17 cellular contexts compared by ENCODE assay signal in the genomic region with DNA sequence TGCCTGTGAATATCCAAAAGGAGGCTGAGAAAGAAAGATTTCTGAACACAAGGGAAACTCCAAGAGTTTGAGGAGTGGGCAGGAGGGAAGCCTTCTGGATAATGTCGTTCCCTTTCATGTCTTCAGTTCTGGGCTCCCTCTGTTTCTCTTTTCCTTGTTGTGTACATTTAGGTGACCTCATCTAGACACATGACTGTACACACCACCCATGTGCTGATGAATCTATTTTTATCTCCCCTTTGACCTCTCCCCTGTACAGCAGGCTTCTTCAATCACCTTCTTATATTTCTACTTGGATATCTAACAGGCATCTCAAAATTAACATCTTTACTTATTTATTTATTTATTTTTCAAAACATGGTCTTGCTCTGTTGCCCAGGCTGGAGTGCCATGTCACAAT.
"Had no signal": no experiment of that assay in that cellular context is flagged by ENCODE, and none has a peak within 500 bp of the region (broad histone marks: within the 10 kb centered on the region; RNA-seq: fewer than 3 reads in every experiment).

No MANE protein-coding gene starts in this region.

- H3K4me3 Mint-ChIP-seq: mesothelial cell of epicardium had no signal

- H3K27me3 ChIP-seq: gastroesophageal sphincter, thyroid gland, vagina had no signal

- H3K9me3 ChIP-seq: thyroid gland, vagina had no signal

- H3K27ac Mint-ChIP-seq: mesothelial cell of epicardium had no signal

- H3K36me3 ChIP-seq: gastroesophageal sphincter, thyroid gland, vagina had no signal

- FAIRE-seq: colon, kidney had no signal

- H3K27ac ChIP-seq: gastroesophageal sphincter, parathyroid adenoma, thyroid gland, vagina had no signal

- DNase-seq: activated CD4-positive, alpha-beta T cell treated with anti-CD3 and anti-CD28 coated beads for 1 hour; activated CD8-positive, alpha-beta memory T cell treated with anti-CD3 and anti-CD28 coated beads for 24 hours; activated effector memory CD4-positive, alpha-beta T cell treated with anti-CD3 and anti-CD28 coated beads, Interleukin-2, amount 50 U/mL, for 16 hours; aorta; effector CD4-positive, alpha-beta T cell; kidney; left ventricle myocardium superior; stimulated activated CD4-positive, alpha-beta T cell treated with anti-CD3 and anti-CD28 coated beads, Interleukin-15, amount 100 ng/mL, for 24 hours; stimulated activated CD4-positive, alpha-beta T cell treated with anti-CD3 and anti-CD28 coated beads, Interleukin-4, amount 100 ng/mL, for 4 hours; T1000; thyroid gland had no signal

- H3K9ac ChIP-seq: parathyroid adenoma had no signal

- H3K4me1 ChIP-seq: gastroesophageal sphincter, parathyroid adenoma had no signal

- H3K36me3 Mint-ChIP-seq: activated naive CD4-positive, alpha-beta T cell treated with anti-CD3 and anti-CD28 coated beads, Interleukin-2, amount 50 U/mL, for 72 hours; mesothelial cell of epicardium had no signal

- H2AFZ ChIP-seq: parathyroid adenoma had no signal

- H3K4me3 ChIP-seq: gastroesophageal sphincter, thyroid gland, vagina had no signal

- ATAC-seq: activated naive CD4-positive, alpha-beta T cell treated with anti-CD3 and anti-CD28 coated beads, Interleukin-2, amount 50 U/mL, for 72 hours; gastroesophageal sphincter; left ventricle myocardium superior had no signal

- H3K79me2 ChIP-seq: parathyroid adenoma had no signal
